ENCODE assay signal across 10 cellular contexts in the genomic region with DNA sequence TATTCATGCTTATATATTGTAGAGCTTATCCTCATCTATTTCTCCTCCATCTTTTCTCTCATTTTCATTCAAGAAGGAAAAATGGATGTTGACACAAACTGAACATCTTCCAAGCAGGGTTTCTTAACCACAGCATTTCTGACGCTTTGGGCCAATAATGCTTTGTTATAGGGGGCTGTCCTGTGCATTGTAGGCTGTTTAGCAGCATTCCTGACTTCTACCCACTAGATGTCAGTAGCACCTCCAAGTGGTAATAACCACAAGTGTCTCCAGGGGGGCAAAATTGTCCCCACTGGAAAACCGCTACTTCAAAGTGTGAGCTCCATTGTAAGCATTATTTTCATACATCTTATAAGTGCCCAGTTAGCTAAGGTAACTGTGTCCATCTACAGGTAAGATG. TPM values are rescaled to one million over a fixed set of nuclear protein-coding genes. Genes with fewer than 3 reads are reported as not detected.
A peak's percentile ranks its signal among the peaks of the same experiment; 100 is the strongest.
DNase-seq lines count a peak whose midpoint lies in the region; ATAC-seq, FAIRE-seq and TF ChIP-seq lines count a peak whose summit lies in the region.
"Had no signal": no experiment of that assay in that cellular context is flagged by ENCODE, and none has a peak within 500 bp of the region (broad histone marks: within the 10 kb centered on the region; RNA-seq: fewer than 3 reads in every experiment).

No MANE protein-coding gene starts in this region.

- H3K27me3 ChIP-seq in Karpas-422 (ENCODE audit: low read length) (no peaks in the 10 kb centered on the region), astrocyte (ENCODE audit: insufficient read depth, low read length) (peaks cover 2% of the 10 kb centered on the region), kidney epithelial cell (ENCODE audit: control insufficient read depth, insufficient read depth, low read length) (peaks cover 2% of the 10 kb centered on the region)
- H3K27me3 ChIP-seq: Peyer's patch had no signal

- H3K79me2 ChIP-seq in Karpas-422 (ENCODE audit: low read length): no peaks in the 10 kb centered on the region
- no peaks in the 10 kb centered on the region for H3K79me2 ChIP-seq in astrocyte (ENCODE audit: insufficient read depth, low read length)

- H3K36me3 Mint-ChIP-seq in astrocyte (ENCODE audit: low read depth, unreplicated experiment): no peaks in the 10 kb centered on the region

- H3K36me3 ChIP-seq in Karpas-422 (ENCODE audit: insufficient read depth, low read length) (no peaks in the 10 kb centered on the region), astrocyte (ENCODE audit: insufficient read depth, low read length) (no peaks in the 10 kb centered on the region), kidney epithelial cell (ENCODE audit: control insufficient read depth, insufficient read depth, low read length) (no peaks in the 10 kb centered on the region)
- H3K36me3 ChIP-seq: Peyer's patch had no signal

- no peaks in the 10 kb centered on the region for H3K9me3 Mint-ChIP-seq in astrocyte (ENCODE audit: unreplicated experiment)

- H4K20me1 ChIP-seq in Karpas-422 (ENCODE audit: insufficient read depth, low read depth, low read length) (no peaks in the 10 kb centered on the region), astrocyte (ENCODE audit: insufficient read depth, low read length) (no peaks in the 10 kb centered on the region)

- no peaks in the 10 kb centered on the region for H3K9me3 ChIP-seq in Karpas-422 (ENCODE audit: low read length)
- no peaks in the 10 kb centered on the region for H3K9me3 ChIP-seq in astrocyte (ENCODE audit: insufficient read depth, low read depth, low read length)
- H3K9me3 ChIP-seq: Peyer's patch had no signal

- H2AFZ ChIP-seq in Karpas-422 (ENCODE audit: low read length) (no peak overlapping the region), astrocyte (ENCODE audit: low read depth, low read length) (no peak overlapping the region)

- H3K27ac Mint-ChIP-seq in astrocyte (ENCODE audit: unreplicated experiment): no peak overlapping the region

- ATAC-seq in GM18511 (IDR thresholded peaks at IDR 0.05; ENCODE audit: unreplicated experiment): no peak

- H3K4me3 Mint-ChIP-seq in astrocyte (ENCODE audit: unreplicated experiment): no peak overlapping the region

- DNase-seq in Daoy (ENCODE audit: low read depth): peak; percentile 15
- peak; percentile 52 for DNase-seq in Karpas-422
- peak; percentile 8 for DNase-seq in astrocyte (ENCODE audit: low read depth)
- DNase-seq in kidney epithelial cell (ENCODE audit: low read depth): no peak
- no peak for DNase-seq in NCI-H187 treated with DMSO at 0.1 percent for 48 hours (lab: John Stamatoyannopoulos, UW)
- no peak for DNase-seq in NCI-H2227 (lab: John Stamatoyannopoulos, UW; ENCODE audit: unreplicated experiment)
- DNase-seq in SKM-1 (lab: John Stamatoyannopoulos, UW; ENCODE audit: unreplicated experiment): no peak
- DNase-seq: Peyer's patch; stimulated activated naive CD4-positive, alpha-beta T cell had no signal

- no peaks in the 10 kb centered on the region for H3K9me2 ChIP-seq in Karpas-422 (replicated peaks; ENCODE audit: insufficient read depth, low read length)

- H3K27ac ChIP-seq in Karpas-422 (ENCODE audit: low read length) (no peak overlapping the region), astrocyte (ENCODE audit: low read depth, low read length) (no peak overlapping the region)
- H3K27ac ChIP-seq: Peyer's patch had no signal

- TF ChIP-seq CTCF in astrocyte (IDR thresholded peaks at IDR 0.05; ENCODE audit: insufficient read depth, low read depth, low read length) (peak; percentile 37), kidney epithelial cell (IDR thresholded peaks at IDR 0.05; ENCODE audit: insufficient read depth, low read length, poor library complexity, severe bottlenecking) (peak; percentile 24)

- H3K4me3 ChIP-seq in Karpas-422 (ENCODE audit: low read length): no peak overlapping the region
- H3K4me3 ChIP-seq in astrocyte (ENCODE audit: insufficient read depth, low read depth, low read length): no peak overlapping the region
- no peak overlapping the region for H3K4me3 ChIP-seq in kidney epithelial cell (ENCODE audit: low read depth, low read length)
- H3K4me3 ChIP-seq: Peyer's patch had no signal

- H3K9ac ChIP-seq in Karpas-422 (ENCODE audit: low read length) (no peak overlapping the region), astrocyte (ENCODE audit: low read length) (no peak overlapping the region)

- no peaks in the 10 kb centered on the region for H3K4me1 Mint-ChIP-seq in astrocyte (ENCODE audit: low read depth, unreplicated experiment)

- no peak for FAIRE-seq in astrocyte (lab: Jason Lieb, UNC)

- H3K4me2 ChIP-seq in Karpas-422 (ENCODE audit: low read depth, low read length, poor library complexity, severe bottlenecking) (no peak overlapping the region), astrocyte (ENCODE audit: low read length) (no peak overlapping the region)

- peaks cover 3% of the 10 kb centered on the region for H3K27me3 Mint-ChIP-seq in astrocyte (ENCODE audit: low read depth, unreplicated experiment)

- H3K4me1 ChIP-seq in Karpas-422 (ENCODE audit: low read length) (no peaks in the 10 kb centered on the region), astrocyte (ENCODE audit: insufficient read depth, low read length) (no peaks in the 10 kb centered on the region)
- H3K4me1 ChIP-seq: Peyer's patch had no signal

RNA-seq across cellular contexts. Expression of gene TXNDC8, which starts 2.6 kb away (rescaled TPM):
- not detected in 2 replicates for total RNA-seq in Daoy (2014; rRNA removed; shearing (Covaris generic))
- total RNA-seq in Karpas-422 (2014; rRNA removed; shearing (Covaris generic); ENCODE audit: low replicate concordance): not detected in 2 replicates
- total RNA-seq in astrocyte: not detected in 2 replicates
- total RNA-seq in kidney epithelial cell: not detected in 2 replicates
- total RNA-seq: Peyer's patch had no signal

Comparison
In these comparisons a context has a peak if more than half of its experiments do, and no peak if none do; other contexts are left out.
1. DNase-seq: peak in Daoy (single experiment), Karpas-422 (single experiment) and astrocyte (single experiment); none in kidney epithelial cell (single experiment), NCI-H187 treated with DMSO at 0.1 percent for 48 hours (single experiment), NCI-H2227 (single experiment) and SKM-1 (single experiment).